ENCODE assay signal across 23 cellular contexts in the genomic region with DNA sequence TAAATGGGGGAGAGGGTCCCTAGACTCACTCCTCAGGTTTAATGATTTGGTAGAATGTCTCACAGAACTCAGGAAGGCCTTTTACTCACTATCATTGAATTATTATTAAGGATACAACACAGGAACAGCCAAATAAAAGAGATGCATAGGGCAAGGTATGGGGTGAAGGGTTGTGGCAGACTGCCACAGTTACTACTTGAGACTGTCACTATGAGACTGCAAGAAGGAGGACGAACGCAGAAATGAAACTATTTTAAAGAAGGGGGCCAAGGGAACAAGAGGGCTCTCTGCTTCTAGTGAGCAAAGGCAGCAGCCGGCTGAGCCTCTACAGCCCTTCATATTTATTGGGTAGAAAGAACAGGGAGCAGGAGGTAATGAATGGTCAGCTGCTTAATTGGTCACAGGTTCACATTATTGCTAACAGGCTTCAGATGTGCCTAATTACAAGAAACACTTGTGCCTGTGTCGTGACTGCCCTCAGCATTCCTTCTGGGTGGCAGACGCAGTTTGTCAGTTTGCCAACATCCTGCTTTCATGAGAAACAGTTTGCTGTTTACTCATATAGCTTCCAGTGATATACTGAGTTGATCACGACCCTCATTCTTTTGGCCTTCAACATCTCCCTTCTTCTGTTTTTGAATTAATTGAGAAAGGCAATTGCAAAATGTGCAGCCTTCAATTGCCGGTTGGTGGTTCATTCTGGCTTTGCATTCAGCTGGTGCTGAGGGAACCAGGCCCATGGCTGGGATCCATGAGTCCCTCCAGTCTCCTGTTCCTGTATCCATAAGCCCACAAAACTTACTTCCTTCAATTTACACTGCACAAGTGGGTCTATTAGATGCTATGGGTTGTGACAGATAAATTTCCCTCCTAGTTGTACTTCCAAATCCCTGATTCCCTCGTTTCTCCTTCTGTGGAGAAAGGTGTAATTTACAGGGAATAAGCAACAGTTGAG.
DNase-seq lines count a peak whose midpoint lies in the region; ATAC-seq and TF ChIP-seq lines count a peak whose summit lies in the region.
"Had no signal": no experiment of that assay in that cellular context is flagged by ENCODE, and none has a peak within 500 bp of the region (broad histone marks: within the 10 kb centered on the region; RNA-seq: fewer than 3 reads in every experiment).

No MANE protein-coding gene starts in this region.

- DNase-seq in EL (peak; percentile 77), M059J (ENCODE audit: low read depth) (peak; percentile 62), endodermal cell (no peak), gastrocnemius medialis (no peak), pons (ENCODE audit: low spot score) (no peak), NCI-H187 (lab: John Stamatoyannopoulos, UW) (no peak)
- DNase-seq: activated CD4-positive, alpha-beta T cell treated with anti-CD3 and anti-CD28 coated beads, Interleukin-2, amount 10 ng/mL, durations not matched to agents 24 days and 14 days; BE2C; Caco-2; caudate nucleus; GDM1; immature natural killer cell; naive B cell; NCI-H146; NCI-H774; ovary; RPMI8226; stimulated activated naive CD8-positive, alpha-beta T cell treated with anti-CD3 and anti-CD28 coated beads, Interleukin-15, Interleukin-2, amounts not matched to agents 100 U/mL and 50 U/mL, for 24 hours; T-cell; tibial artery had no signal

- H3K27ac Mint-ChIP-seq in endodermal cell, result no peak overlapping the region
- H3K27ac Mint-ChIP-seq: activated CD4-positive, alpha-beta T cell treated with anti-CD3 and anti-CD28 coated beads, Interleukin-2, amount 10 ng/mL, durations not matched to agents 24 days and 14 days; T-cell had no signal

- WGBS in endodermal cell (ENCODE audit: insufficient coverage in 1 of 2, insufficient read length in 1 of 2), 2 experiments, result 88 to 95% methylated on average over 6 to 8 of the region's 8 CpGs

- H2AFZ ChIP-seq in parathyroid adenoma, result peak overlapping the region; percentile 35

- TF ChIP-seq CTCF in endodermal cell (conservative IDR thresholded peaks at IDR 0.05) (no peak), parathyroid adenoma (IDR thresholded peaks at IDR 0.05) (no peak), gastrocnemius medialis (IDR thresholded peaks at IDR 0.05 in 4 of 5, conservative IDR thresholded peaks at IDR 0.05 in 1 of 5) (no peak)

- no peaks in the 10 kb centered on the region for H3K4me1 Mint-ChIP-seq in endodermal cell
- H3K4me1 Mint-ChIP-seq: activated CD4-positive, alpha-beta T cell treated with anti-CD3 and anti-CD28 coated beads, Interleukin-2, amount 10 ng/mL, durations not matched to agents 24 days and 14 days; immature natural killer cell; naive B cell; T-cell had no signal

- H3K4me3 Mint-ChIP-seq in endodermal cell, result no peak overlapping the region
- H3K4me3 Mint-ChIP-seq: activated CD4-positive, alpha-beta T cell treated with anti-CD3 and anti-CD28 coated beads, Interleukin-2, amount 10 ng/mL, durations not matched to agents 24 days and 14 days; immature natural killer cell; naive B cell; T-cell had no signal

- no peak for TF ChIP-seq POLR2A in gastrocnemius medialis (IDR thresholded peaks at IDR 0.05)

- H3K4me1 ChIP-seq in endodermal cell (ENCODE audit: control insufficient read depth, insufficient read depth, low read length) (no peaks in the 10 kb centered on the region), parathyroid adenoma (no peaks in the 10 kb centered on the region), gastrocnemius medialis (no peaks in the 10 kb centered on the region)
- H3K4me1 ChIP-seq: BE2C, Caco-2, esophagus muscularis mucosa, tibial artery had no signal

- peaks cover 8% of the 10 kb centered on the region for H3K27me3 Mint-ChIP-seq in endodermal cell (ENCODE audit: insufficient read depth)
- H3K27me3 Mint-ChIP-seq: activated CD4-positive, alpha-beta T cell treated with anti-CD3 and anti-CD28 coated beads, Interleukin-2, amount 10 ng/mL, durations not matched to agents 24 days and 14 days; naive B cell; T-cell had no signal

- ATAC-seq in gastrocnemius medialis, result no peak
- ATAC-seq: stimulated activated naive CD8-positive, alpha-beta T cell treated with anti-CD3 and anti-CD28 coated beads, Interleukin-15, Interleukin-2, amounts not matched to agents 100 U/mL and 50 U/mL, for 24 hours; T-cell had no signal

- H3K27me3 ChIP-seq in endodermal cell (ENCODE audit: control insufficient read depth, insufficient read depth, low read length, poor library complexity, severe bottlenecking) (peaks cover 6% of the 10 kb centered on the region), parathyroid adenoma (ENCODE audit: control insufficient read depth, insufficient read depth, low read length) (no peaks in the 10 kb centered on the region), gastrocnemius medialis (no peaks in the 10 kb centered on the region)
- H3K27me3 ChIP-seq: BE2C, esophagus muscularis mucosa, ovary, tibial artery had no signal

- H3K36me3 Mint-ChIP-seq in endodermal cell (ENCODE audit: low read depth), result no peaks in the 10 kb centered on the region
- H3K36me3 Mint-ChIP-seq: T-cell had no signal

- intact Hi-C loops in gastrocnemius medialis (cut with DNase I; ENCODE audit: low total_unique reads), result no loop called here

- H3K27ac ChIP-seq in endodermal cell (ENCODE audit: low read depth, low read length) (no peak overlapping the region), parathyroid adenoma (no peak overlapping the region), gastrocnemius medialis (no peak overlapping the region)
- H3K27ac ChIP-seq: esophagus muscularis mucosa, ovary, tibial artery had no signal

- in situ Hi-C loops in gastrocnemius medialis (cut with MboI; ENCODE audit: low sequenced_read_pairs in 4 of 4), result no loop called here

- H3K9me3 ChIP-seq in endodermal cell (ENCODE audit: control insufficient read depth, low read length) (peaks cover 34% of the 10 kb centered on the region), parathyroid adenoma (ENCODE audit: control insufficient read depth, low read length) (no peaks in the 10 kb centered on the region), gastrocnemius medialis (no peaks in the 10 kb centered on the region)
- H3K9me3 ChIP-seq: BE2C, Caco-2, esophagus muscularis mucosa, ovary, tibial artery had no signal

- H3K4me3 ChIP-seq in endodermal cell (ENCODE audit: low read length) (peak overlapping the region; percentile 24), parathyroid adenoma (ENCODE audit: low read depth, low read length) (no peak overlapping the region), gastrocnemius medialis (no peak overlapping the region)
- H3K4me3 ChIP-seq: esophagus muscularis mucosa, lung, ovary, tibial artery had no signal

- H3K36me3 ChIP-seq in endodermal cell (ENCODE audit: control insufficient read depth, insufficient read depth, low read length) (no peaks in the 10 kb centered on the region), parathyroid adenoma (ENCODE audit: control insufficient read depth, insufficient read depth, low read length) (no peaks in the 10 kb centered on the region), gastrocnemius medialis (no peaks in the 10 kb centered on the region)
- H3K36me3 ChIP-seq: BE2C, esophagus muscularis mucosa, ovary, tibial artery had no signal

- H3K9me3 Mint-ChIP-seq in endodermal cell, result peaks cover 13% of the 10 kb centered on the region

- no peak overlapping the region for H3K9ac ChIP-seq in endodermal cell (ENCODE audit: extremely low read depth, low read length, poor library complexity, severe bottlenecking)
- H3K9ac ChIP-seq in parathyroid adenoma, result no peak overlapping the region

- no peak overlapping the region for H3K4me2 ChIP-seq in parathyroid adenoma (ENCODE audit: low read length)

- H3K79me2 ChIP-seq in parathyroid adenoma, result no peaks in the 10 kb centered on the region

Comparison
In these comparisons a context has a peak if more than half of its experiments do, and no peak if none do; other contexts are left out.
1. DNase-seq: peak in EL (single experiment) and M059J (single experiment); none in endodermal cell (single experiment), gastrocnemius medialis (0 of 2), pons (single experiment) and NCI-H187 (0 of 2).